Comparison of ENCODE assay signal across 3 cellular contexts in the genomic region with DNA sequence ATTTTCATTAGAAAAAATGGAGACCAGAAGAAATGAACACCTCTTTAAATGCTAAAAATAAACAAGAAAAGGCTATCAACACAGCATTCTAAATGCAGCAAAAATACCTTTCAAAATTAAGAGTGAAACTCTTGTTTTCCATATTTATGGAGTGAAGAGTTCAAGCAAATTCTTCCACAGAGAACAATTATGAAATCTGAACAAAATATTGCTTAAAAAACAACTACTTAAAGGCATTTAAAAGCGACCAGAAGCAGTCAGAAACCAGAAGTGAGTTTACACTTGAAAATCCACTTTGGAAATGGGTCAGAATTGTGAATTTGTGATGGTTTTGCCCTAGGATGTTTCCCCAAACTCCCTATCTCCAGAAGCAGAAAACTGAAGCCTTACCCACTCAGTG.
"Had no signal": no experiment of that assay in that cellular context is flagged by ENCODE, and none has a peak within 500 bp of the region (broad histone marks: within the 10 kb centered on the region; RNA-seq: fewer than 3 reads in every experiment).

No MANE protein-coding gene starts in this region.

- ATAC-seq: GM12878 had no signal

- H3K4me3 ChIP-seq: GM12878 had no signal

- DNase-seq: GDM1, GF-D8 had no signal
